12 cellular contexts compared by ENCODE assay signal in the genomic region with DNA sequence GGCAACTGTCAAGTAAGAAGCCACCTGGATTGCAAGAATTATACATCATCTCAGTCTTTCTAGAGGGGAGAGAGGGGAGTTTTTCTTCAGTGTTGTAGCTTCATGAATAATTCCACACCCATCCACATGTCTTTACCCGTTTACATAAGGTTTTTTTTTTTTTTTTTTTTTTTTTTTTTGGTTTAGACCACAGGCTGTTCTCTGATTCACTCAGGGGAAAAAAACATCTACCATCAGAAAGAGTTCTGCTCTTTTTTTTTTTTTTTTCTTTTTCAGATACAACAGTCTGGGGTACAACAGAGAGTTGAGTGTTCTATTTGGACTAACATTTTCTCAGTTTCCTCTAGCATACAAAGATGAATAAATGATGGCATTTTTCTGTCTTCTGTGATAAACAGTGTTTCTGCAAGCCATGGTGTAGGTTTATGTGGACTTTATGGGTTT. TPM values are rescaled to one million over a fixed set of nuclear protein-coding genes. Genes with fewer than 3 reads are reported as not detected.
DNase-seq lines count a peak whose midpoint lies in the region; ATAC-seq, FAIRE-seq and TF ChIP-seq lines count a peak whose summit lies in the region.
"Had no signal": no experiment of that assay in that cellular context is flagged by ENCODE, and none has a peak within 500 bp of the region (broad histone marks: within the 10 kb centered on the region; RNA-seq: fewer than 3 reads in every experiment).

No MANE protein-coding gene starts in this region.

- peaks cover 6% of the 10 kb centered on the region for H3K36me3 Mint-ChIP-seq in Caco-2 (ENCODE audit: insufficient read depth, unreplicated experiment)

- TF ChIP-seq EP300 in gastroesophageal sphincter (IDR thresholded peaks at IDR 0.05), result no peak

- H3K4me1 ChIP-seq in KMS-11 (ENCODE audit: low read depth, poor library complexity, severe bottlenecking) (peaks cover 74% of the 10 kb centered on the region), mammary epithelial cell (ENCODE audit: insufficient read depth, low read length) (peaks cover 22% of the 10 kb centered on the region), Caco-2 (peaks cover 14% of the 10 kb centered on the region; the same call in 1 of the 2 replicates), ascending aorta (peaks cover 0 to 4% of the 10 kb centered on the region in 2 donors), gastroesophageal sphincter (peaks cover 0 to 20% (median under 1%) of the 10 kb centered on the region in 3 donors)

- peak; percentile 17 for DNase-seq in ACHN
- DNase-seq in GM18507 (ENCODE audit: extremely low spot score, insufficient read length, low read depth), result peak; percentile 29
- peak; percentile 75 for DNase-seq in mammary epithelial cell
- no peak for DNase-seq in Caco-2
- no peak for DNase-seq in ascending aorta (ENCODE audit: low spot score in 2 of 2)
- DNase-seq: NCI-H2029 treated with DMSO at 0.1 percent for 48 hours had no signal

- H3K4me1 Mint-ChIP-seq in Caco-2 (ENCODE audit: low read depth, unreplicated experiment), result no peaks in the 10 kb centered on the region

- H3K9me3 Mint-ChIP-seq in Caco-2 (ENCODE audit: unreplicated experiment), result no peaks in the 10 kb centered on the region

- peak overlapping the region; percentile 33 for H3K4me3 ChIP-seq in KMS-11 (IDR thresholded peaks at IDR 0.05; ENCODE audit: insufficient read depth, low read depth, low read length)
- H3K4me3 ChIP-seq in mammary epithelial cell (replicated peaks in 1 of 3; ENCODE audit: insufficient read depth in 1 of 3, low read depth in 2 of 3, low read length in 3 of 3), result no peak overlapping the region
- H3K4me3 ChIP-seq in Caco-2 (ENCODE audit: low read depth, low read length), result no peak overlapping the region
- no peak overlapping the region for H3K4me3 ChIP-seq in ascending aorta
- H3K4me3 ChIP-seq in gastroesophageal sphincter, result no peak overlapping the region

- BruUV-seq in mammary epithelial cell (replicated peaks; lab: Mats Ljungman, UMichigan) (no TSS peak), Caco-2 (replicated peaks; lab: Mats Ljungman, UMichigan) (no TSS peak)

- H3K27me3 ChIP-seq in KMS-11 (ENCODE audit: insufficient read depth, low read depth) (no peaks in the 10 kb centered on the region), mammary epithelial cell (ENCODE audit: insufficient read depth, low read length) (no peaks in the 10 kb centered on the region), Caco-2 (replicated peaks; ENCODE audit: control insufficient read depth, insufficient read depth, low read length) (no peaks in the 10 kb centered on the region), ascending aorta (no peaks in the 10 kb centered on the region), gastroesophageal sphincter (no peaks in the 10 kb centered on the region)

- no peak for TF ChIP-seq POLR2A in gastroesophageal sphincter (IDR thresholded peaks at IDR 0.05)

- H3K4me2 ChIP-seq in KMS-11, result peak overlapping the region; percentile 14; the same call in 1 of the 2 replicates
- peak overlapping the region; percentile 77 for H3K4me2 ChIP-seq in mammary epithelial cell (ENCODE audit: insufficient read depth, low read depth, low read length)

- H3K27ac ChIP-seq in KMS-11 (0 out of 2 replicates have a peak overlapping the region, but pooled peaks have one; percentile 12), mammary epithelial cell (ENCODE audit: insufficient read depth, low read depth, low read length) (peak overlapping the region; percentile 78), ascending aorta (no peak overlapping the region), gastroesophageal sphincter (no peak overlapping the region)
- H3K27ac ChIP-seq: VCaP had no signal

- H3K27me3 Mint-ChIP-seq in Caco-2 (ENCODE audit: insufficient read depth, unreplicated experiment), result no peaks in the 10 kb centered on the region

- TF ChIP-seq CTCF in KMS-11 (conservative IDR thresholded peaks at IDR 0.05; ENCODE audit: low read depth, low read length) (no peak), mammary epithelial cell (conservative IDR thresholded peaks at IDR 0.05 in 1 of 2, IDR thresholded peaks at IDR 0.05 in 1 of 2; ENCODE audit: extremely low read depth in 1 of 2, insufficient read depth in 1 of 2, low read depth in 1 of 2, low read length in 2 of 2) (no peak), Caco-2 (IDR thresholded peaks at IDR 0.05; ENCODE audit: insufficient read depth in 1 of 2, low read depth in 1 of 2, low read length in 1 of 2, severe bottlenecking in 1 of 2, unreplicated experiment in 1 of 2) (no peak), ascending aorta (IDR thresholded peaks at IDR 0.05) (no peak), gastroesophageal sphincter (IDR thresholded peaks at IDR 0.05) (no peak)

- H3K9me3 ChIP-seq in mammary epithelial cell (replicated peaks; ENCODE audit: insufficient read depth, low read length) (no peaks in the 10 kb centered on the region), Caco-2 (no peaks in the 10 kb centered on the region), ascending aorta (no peaks in the 10 kb centered on the region), gastroesophageal sphincter (no peaks in the 10 kb centered on the region)

- intact Hi-C loops in mammary epithelial cell (cut with micrococcal nuclease), result loop anchor here (1.0 to 10.0 kb wide), 5 partner anchors 34 to 149 kb away; a partner anchor contains a TSS
- intact Hi-C loops in Caco-2 (cut with micrococcal nuclease; ENCODE audit: unreplicated experiment), result no loop called here
- intact Hi-C loops in ascending aorta (cut with DNase I), result no loop called here

- POLR2A ChIA-PET in Caco-2 (lab: Charles Lee), result interaction anchor here (0.7 kb wide), 1 partner anchor 60 kb away, joined by 16 read pairs; no protein-coding TSS in a partner anchor

- CTCF ChIA-PET in mammary epithelial cell (lab: Charles Lee; ENCODE audit: low non-redundant PET) (interaction anchor here (0.5 to 0.6 kb wide), 2 partner anchors 9 to 270 kb away, joined by 3 to 16 read pairs; no protein-coding TSS in a partner anchor), Caco-2 (lab: Charles Lee) (interaction anchor here (0.6 kb wide), 2 partner anchors 282 to 346 kb away, joined by 4 to 8 read pairs; no protein-coding TSS in a partner anchor)

- H3K36me3 ChIP-seq in KMS-11 (ENCODE audit: insufficient read depth), result no peaks in the 10 kb centered on the region
- no peaks in the 10 kb centered on the region for H3K36me3 ChIP-seq in mammary epithelial cell (ENCODE audit: insufficient read depth, low read length)
- no peaks in the 10 kb centered on the region for H3K36me3 ChIP-seq in Caco-2 (ENCODE audit: control insufficient read depth, insufficient read depth, low read length)
- no peaks in the 10 kb centered on the region for H3K36me3 ChIP-seq in ascending aorta
- H3K36me3 ChIP-seq in gastroesophageal sphincter, result no peaks in the 10 kb centered on the region

- no peak overlapping the region for H3K4me3 Mint-ChIP-seq in Caco-2 (ENCODE audit: unreplicated experiment)

- ATAC-seq in HG03469 (IDR thresholded peaks at IDR 0.05; ENCODE audit: unreplicated experiment) (no peak), gastroesophageal sphincter (no peak)

- in situ Hi-C loops in ACHN (cut with HindIII; ENCODE audit: low pct_ligation_motif_present, low pct_unique_long_range_greater_than_20kb, low sequenced_read_pairs), result no loop called here
- in situ Hi-C loops in mammary epithelial cell (cut with MboI; ENCODE audit: low sequenced_read_pairs in 2 of 2), result loop anchor here (5.0 to 10.0 kb wide), 2 partner anchors 122 to 179 kb away; no protein-coding TSS in a partner anchor

- no peak overlapping the region for H2AFZ ChIP-seq in KMS-11 (ENCODE audit: low read depth)
- H2AFZ ChIP-seq in mammary epithelial cell (ENCODE audit: low read depth, low read length), result peak overlapping the region; percentile 61

- no peaks in the 10 kb centered on the region; the same call in 1 of the 2 replicates for H3K79me2 ChIP-seq in KMS-11 (ENCODE audit: insufficient read depth, low read depth)
- H3K79me2 ChIP-seq in mammary epithelial cell (ENCODE audit: insufficient read depth, low read length), result peaks cover 2% of the 10 kb centered on the region

- WGBS in mammary epithelial cell (ENCODE audit: low coverage, missing lambda C conversion rate), result 0% methylated on average over 1 of the region's 1 CpG
- whole genome bisulfite sequencing in gastroesophageal sphincter (ENCODE audit: low coverage in 1 of 2), 2 donors, result 7 to 12% methylated on average over 1 of the region's 1 CpG

- dilution Hi-C loops in mammary epithelial cell (cut with HindIII; ENCODE audit: low sequenced_read_pairs), result no loop called here

- peak; percentile 63 for FAIRE-seq in GM18507 (lab: Jason Lieb, UNC)
- FAIRE-seq: D721Med, H1 had no signal

- H3K9ac ChIP-seq in KMS-11 (no peak overlapping the region), mammary epithelial cell (ENCODE audit: insufficient read depth, low read length) (peak overlapping the region; percentile 50)

- H4K20me1 ChIP-seq in KMS-11 (ENCODE audit: insufficient read depth) (no peaks in the 10 kb centered on the region), mammary epithelial cell (ENCODE audit: insufficient read depth, low read length) (no peaks in the 10 kb centered on the region)

- no peak overlapping the region for H3K27ac Mint-ChIP-seq in Caco-2 (ENCODE audit: unreplicated experiment)

RNA-seq across cellular contexts. Expression of a gene that starts 4.9 kb away (rescaled TPM):
- total RNA-seq in mammary epithelial cell (10 to 100 TPM in 1 of 2 donors, under 1 TPM in 1; 0.67 to 11.7 TPM), Caco-2 (2022) (11.6 and 12.3 TPM in 2 replicates), ascending aorta (not detected), gastroesophageal sphincter (under 1 TPM in 3 of 4 donors, not detected in 1; 0.12 to 0.17 (median 0.13) TPM)
- polyA plus RNA-seq in mammary epithelial cell, result 5.3 TPM
- 7.4 TPM for polyA minus RNA-seq in mammary epithelial cell

RNA-seq across cellular contexts. Expression of a gene that starts 44.3 kb away (rescaled TPM):
- total RNA-seq in mammary epithelial cell, result 10 to 100 TPM in 1 of 2 donors, 1 to 10 TPM in 1; 8.7 to 20.0 TPM
- polyA plus RNA-seq in mammary epithelial cell, result 9.2 TPM
- 11.5 TPM for polyA minus RNA-seq in mammary epithelial cell
- total RNA-seq in Caco-2 (2022), result 13.5 and 16.3 TPM in 2 replicates
- 7.6 TPM for total RNA-seq in ascending aorta
- 10 to 100 TPM; 21.8 to 34.7 (median 24.3) TPM for total RNA-seq in gastroesophageal sphincter

Comparison
In these comparisons a context has a peak if more than half of its experiments do, and no peak if none do; other contexts are left out.
1. DNase-seq: peak in ACHN (single experiment), GM18507 (single experiment) and mammary epithelial cell (single experiment); none in Caco-2 (0 of 2) and ascending aorta (0 of 2).
2. H3K27ac ChIP-seq: peak in KMS-11 (single experiment) and mammary epithelial cell (single experiment); none in ascending aorta (0 of 2) and gastroesophageal sphincter (0 of 4).